In the genomic region with DNA sequence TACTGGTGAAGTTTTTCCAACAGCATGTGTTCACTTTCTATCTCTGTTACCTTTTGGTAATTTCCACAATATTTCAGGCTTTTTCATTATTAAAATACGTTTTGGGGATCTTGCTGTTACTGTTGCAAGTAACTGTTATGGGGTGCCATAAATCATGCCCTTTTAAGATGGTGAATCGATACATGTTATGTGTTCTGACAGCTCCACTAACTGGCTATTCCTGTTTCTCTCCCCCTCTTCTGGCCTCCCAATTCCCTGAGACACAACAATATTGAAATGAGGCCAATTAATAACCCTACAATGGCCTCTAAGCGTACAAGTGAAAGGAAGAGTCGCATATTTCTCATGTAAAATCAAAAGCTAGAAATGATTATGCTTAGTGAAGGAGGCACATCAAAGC, we compare ENCODE assay signal across 25 cellular contexts. TPM values are rescaled to one million over a fixed set of nuclear protein-coding genes. Genes with fewer than 3 reads are reported as not detected.
DNase-seq lines count a peak whose midpoint lies in the region; ATAC-seq and TF ChIP-seq lines count a peak whose summit lies in the region.
"Had no signal": no experiment of that assay in that cellular context is flagged by ENCODE, and none has a peak within 500 bp of the region (broad histone marks: within the 10 kb centered on the region; RNA-seq: fewer than 3 reads in every experiment).

No MANE protein-coding gene starts in this region.

- peaks cover 82% of the 10 kb centered on the region for H3K36me3 ChIP-seq in OCI-LY7 (ENCODE audit: insufficient read depth, low read length)

- H4K20me1 ChIP-seq in OCI-LY7 (ENCODE audit: insufficient read depth, low read length): no peaks in the 10 kb centered on the region

- POLR2A ChIA-PET in OCI-LY7 (lab: Charles Lee): interaction anchor here (0.5 kb wide), 1 partner anchor 44 kb away, joined by 3 read pairs; no protein-coding TSS in a partner anchor

- H3K4me3 ChIP-seq in OCI-LY7 (ENCODE audit: low read depth, low read length, poor library complexity, severe bottlenecking): no peak overlapping the region
- H3K4me3 ChIP-seq: A549; BLaER1 treated with 17β-estradiol and CSF1 and Interleukin-3, amounts not matched to agents 10 nM and 100 nM; GM12878; GM23248 had no signal

- no peaks in the 10 kb centered on the region for H3K4me1 ChIP-seq in OCI-LY7 (ENCODE audit: insufficient read depth, low read length, poor library complexity, severe bottlenecking)
- H3K4me1 ChIP-seq: BE2C; BLaER1 treated with 17β-estradiol and CSF1 and Interleukin-3, amounts not matched to agents 10 nM and 100 nM had no signal

- TF ChIP-seq CTCF in OCI-LY7 (conservative IDR thresholded peaks at IDR 0.05; ENCODE audit: low read length) (no peak), mesothelial cell of epicardium (IDR thresholded peaks at IDR 0.05; ENCODE audit: unreplicated experiment) (no peak)

- intact Hi-C loops in activated CD4-positive, alpha-beta T cell treated with anti-CD3 and anti-CD28 coated beads, Interleukin-2, amount 10 ng/mL, durations not matched to agents 24 days and 14 days (cut with micrococcal nuclease): no loop called here
- intact Hi-C loops in OCI-LY7 (cut with micrococcal nuclease; ENCODE audit: unreplicated experiment): no loop called here
- intact Hi-C loops in activated T-helper 1 cell treated with anti-CD3 and anti-CD28 coated beads, Interleukin-12 subunit alpha, Interleukin-12 subunit beta, Interleukin-2, Interleukin-4 antibody, amounts not matched to agents 30 ng/mL and 10 ng/mL and 1 ng/mL, durations not matched to agents 14 hours and 24 hours and 36 hours (cut with micrococcal nuclease): no loop called here

- peaks cover 25% of the 10 kb centered on the region for H3K79me2 ChIP-seq in OCI-LY7 (ENCODE audit: insufficient read depth, low read depth, low read length)

- H2AFZ ChIP-seq in OCI-LY7 (ENCODE audit: low read length): no peak overlapping the region
- H2AFZ ChIP-seq: GM23248 had no signal

- no peak overlapping the region for H3K4me3 Mint-ChIP-seq in activated CD4-positive, alpha-beta T cell treated with anti-CD3 and anti-CD28 coated beads, Interleukin-2, amount 10 ng/mL, durations not matched to agents 24 days and 14 days
- no peak overlapping the region for H3K4me3 Mint-ChIP-seq in mesothelial cell of epicardium
- H3K4me3 Mint-ChIP-seq in stimulated activated effector memory CD8-positive, alpha-beta T cell treated with anti-CD3 and anti-CD28 coated beads, Interleukin-12 subunit alpha, Interleukin-12 subunit beta, amount 100 ng/mL, for 72 hours: no peak overlapping the region
- no peak overlapping the region for H3K4me3 Mint-ChIP-seq in activated T-helper 1 cell treated with anti-CD3 and anti-CD28 coated beads, Interleukin-12 subunit alpha, Interleukin-12 subunit beta, Interleukin-2, Interleukin-4 antibody, amounts not matched to agents 30 ng/mL and 10 ng/mL and 1 ng/mL, durations not matched to agents 14 hours and 24 hours and 36 hours
- H3K4me3 Mint-ChIP-seq: CD14-positive monocyte; CD4-positive, alpha-beta T cell; CD8-positive, alpha-beta memory T cell had no signal

- peaks cover 19% of the 10 kb centered on the region for H3K4me1 Mint-ChIP-seq in activated CD4-positive, alpha-beta T cell treated with anti-CD3 and anti-CD28 coated beads, Interleukin-2, amount 10 ng/mL, durations not matched to agents 24 days and 14 days
- peaks cover 28% of the 10 kb centered on the region for H3K4me1 Mint-ChIP-seq in mesothelial cell of epicardium
- H3K4me1 Mint-ChIP-seq in stimulated activated effector memory CD8-positive, alpha-beta T cell treated with anti-CD3 and anti-CD28 coated beads, Interleukin-12 subunit alpha, Interleukin-12 subunit beta, amount 100 ng/mL, for 72 hours: no peaks in the 10 kb centered on the region
- peaks cover 6% of the 10 kb centered on the region for H3K4me1 Mint-ChIP-seq in activated T-helper 1 cell treated with anti-CD3 and anti-CD28 coated beads, Interleukin-12 subunit alpha, Interleukin-12 subunit beta, Interleukin-2, Interleukin-4 antibody, amounts not matched to agents 30 ng/mL and 10 ng/mL and 1 ng/mL, durations not matched to agents 14 hours and 24 hours and 36 hours (ENCODE audit: low read depth)
- H3K4me1 Mint-ChIP-seq: CD14-positive monocyte had no signal

- no peak overlapping the region for H3K27ac ChIP-seq in OCI-LY7 (ENCODE audit: low read depth, low read length, poor library complexity, severe bottlenecking)
- H3K27ac ChIP-seq: A549; BLaER1 treated with 17β-estradiol and CSF1 and Interleukin-3, amounts not matched to agents 10 nM and 100 nM; GM23248 had no signal

- no peaks in the 10 kb centered on the region for H3K27me3 Mint-ChIP-seq in activated CD4-positive, alpha-beta T cell treated with anti-CD3 and anti-CD28 coated beads, Interleukin-2, amount 10 ng/mL, durations not matched to agents 24 days and 14 days
- H3K27me3 Mint-ChIP-seq in mesothelial cell of epicardium (ENCODE audit: low read depth): no peaks in the 10 kb centered on the region
- no peaks in the 10 kb centered on the region for H3K27me3 Mint-ChIP-seq in activated T-helper 1 cell treated with anti-CD3 and anti-CD28 coated beads, Interleukin-12 subunit alpha, Interleukin-12 subunit beta, Interleukin-2, Interleukin-4 antibody, amounts not matched to agents 30 ng/mL and 10 ng/mL and 1 ng/mL, durations not matched to agents 14 hours and 24 hours and 36 hours (ENCODE audit: insufficient read depth)
- H3K27me3 Mint-ChIP-seq: CD4-positive, alpha-beta T cell; CD8-positive, alpha-beta memory T cell had no signal

- BruUV-seq in OCI-LY7 (replicated peaks; lab: Mats Ljungman, UMichigan): TSS peak; percentile 0

- H3K4me2 ChIP-seq in OCI-LY7 (ENCODE audit: low read length): no peak overlapping the region
- H3K4me2 ChIP-seq: A549; BLaER1 treated with 17β-estradiol and CSF1 and Interleukin-3, amounts not matched to agents 10 nM and 100 nM had no signal

- H3K9me3 Mint-ChIP-seq in activated CD4-positive, alpha-beta T cell treated with anti-CD3 and anti-CD28 coated beads, Interleukin-2, amount 10 ng/mL, durations not matched to agents 24 days and 14 days: peaks cover 3% of the 10 kb centered on the region
- peaks cover 10% of the 10 kb centered on the region for H3K9me3 Mint-ChIP-seq in mesothelial cell of epicardium
- H3K9me3 Mint-ChIP-seq in stimulated activated effector memory CD8-positive, alpha-beta T cell treated with anti-CD3 and anti-CD28 coated beads, Interleukin-12 subunit alpha, Interleukin-12 subunit beta, amount 100 ng/mL, for 72 hours: no peaks in the 10 kb centered on the region
- H3K9me3 Mint-ChIP-seq in activated T-helper 1 cell treated with anti-CD3 and anti-CD28 coated beads, Interleukin-12 subunit alpha, Interleukin-12 subunit beta, Interleukin-2, Interleukin-4 antibody, amounts not matched to agents 30 ng/mL and 10 ng/mL and 1 ng/mL, durations not matched to agents 14 hours and 24 hours and 36 hours: no peaks in the 10 kb centered on the region
- H3K9me3 Mint-ChIP-seq: CD4-positive, alpha-beta T cell; CD8-positive, alpha-beta memory T cell had no signal

- H3K27ac Mint-ChIP-seq in activated CD4-positive, alpha-beta T cell treated with anti-CD3 and anti-CD28 coated beads, Interleukin-2, amount 10 ng/mL, durations not matched to agents 24 days and 14 days: peak overlapping the region; percentile 29
- peak overlapping the region; percentile 57 for H3K27ac Mint-ChIP-seq in mesothelial cell of epicardium
- H3K27ac Mint-ChIP-seq in stimulated activated effector memory CD8-positive, alpha-beta T cell treated with anti-CD3 and anti-CD28 coated beads, Interleukin-12 subunit alpha, Interleukin-12 subunit beta, amount 100 ng/mL, for 72 hours: peak overlapping the region; percentile 26
- no peak overlapping the region for H3K27ac Mint-ChIP-seq in activated T-helper 1 cell treated with anti-CD3 and anti-CD28 coated beads, Interleukin-12 subunit alpha, Interleukin-12 subunit beta, Interleukin-2, Interleukin-4 antibody, amounts not matched to agents 30 ng/mL and 10 ng/mL and 1 ng/mL, durations not matched to agents 14 hours and 24 hours and 36 hours
- H3K27ac Mint-ChIP-seq: CD4-positive, alpha-beta T cell; CD8-positive, alpha-beta memory T cell had no signal

- H3K9me2 ChIP-seq in OCI-LY7 (ENCODE audit: insufficient read depth, low read length): no peaks in the 10 kb centered on the region

- no peak for ATAC-seq in stimulated activated effector memory CD8-positive, alpha-beta T cell treated with anti-CD3 and anti-CD28 coated beads, Interleukin-12 subunit alpha, Interleukin-12 subunit beta, amount 100 ng/mL, for 72 hours
- no peak for ATAC-seq in HG03442 (IDR thresholded peaks at IDR 0.05; ENCODE audit: unreplicated experiment)
- ATAC-seq: A549, GM12878 had no signal

- CTCF ChIA-PET in OCI-LY7 (lab: Charles Lee; ENCODE audit: unreplicated experiment): no interaction called here

- DNase-seq in activated CD4-positive, alpha-beta T cell treated with anti-CD3 and anti-CD28 coated beads, Interleukin-2, amount 10 ng/mL, durations not matched to agents 24 days and 14 days: no peak
- DNase-seq in activated CD4-positive, alpha-beta T cell treated with anti-CD3 and anti-CD28 coated beads for 48 hours: no peak
- DNase-seq in OCI-LY7 (ENCODE audit: low spot score) (no peak), mesothelial cell of epicardium (ENCODE audit: low spot score in 2 of 2, unreplicated experiment in 2 of 2) (no peak), NCI-H510A treated with DMSO at 0.1 percent for 48 hours (lab: John Stamatoyannopoulos, UW) (no peak)
- no peak for DNase-seq in stimulated activated effector memory CD8-positive, alpha-beta T cell treated with anti-CD3 and anti-CD28 coated beads, Interleukin-12 subunit alpha, Interleukin-12 subunit beta, amount 100 ng/mL, for 72 hours (ENCODE audit: low spot score in 2 of 2)
- DNase-seq in activated T-helper 1 cell treated with anti-CD3 and anti-CD28 coated beads, Interleukin-12 subunit alpha, Interleukin-12 subunit beta, Interleukin-2, Interleukin-4 antibody, amounts not matched to agents 30 ng/mL and 10 ng/mL and 1 ng/mL, durations not matched to agents 14 hours and 24 hours and 36 hours (ENCODE audit: low spot score): no peak
- DNase-seq: 8988T; ACHN; AML-193; BE2C; CD4-positive, alpha-beta T cell; CD8-positive, alpha-beta memory T cell; DMS 273 treated with DMSO at 0.1 percent for 48 hours; DMS79; EL; GDM1; GM23248; H7; HCEC 1CT had no signal

- no peaks in the 10 kb centered on the region for H3K9me3 ChIP-seq in OCI-LY7 (ENCODE audit: low read length)
- H3K9me3 ChIP-seq: A549, BE2C had no signal

- peaks cover 72% of the 10 kb centered on the region for H3K36me3 Mint-ChIP-seq in activated CD4-positive, alpha-beta T cell treated with anti-CD3 and anti-CD28 coated beads, Interleukin-2, amount 10 ng/mL, durations not matched to agents 24 days and 14 days (ENCODE audit: low read depth)
- peaks cover 51% of the 10 kb centered on the region for H3K36me3 Mint-ChIP-seq in mesothelial cell of epicardium
- peaks cover 59% of the 10 kb centered on the region for H3K36me3 Mint-ChIP-seq in stimulated activated effector memory CD8-positive, alpha-beta T cell treated with anti-CD3 and anti-CD28 coated beads, Interleukin-12 subunit alpha, Interleukin-12 subunit beta, amount 100 ng/mL, for 72 hours
- H3K36me3 Mint-ChIP-seq in activated T-helper 1 cell treated with anti-CD3 and anti-CD28 coated beads, Interleukin-12 subunit alpha, Interleukin-12 subunit beta, Interleukin-2, Interleukin-4 antibody, amounts not matched to agents 30 ng/mL and 10 ng/mL and 1 ng/mL, durations not matched to agents 14 hours and 24 hours and 36 hours (ENCODE audit: low read depth): peaks cover 59% of the 10 kb centered on the region

RNA-seq across cellular contexts. Expression of a gene that starts 13.1 kb away (rescaled TPM):
- 21.0 and 21.1 TPM in 2 replicates for total RNA-seq in activated CD4-positive, alpha-beta T cell treated with anti-CD3 and anti-CD28 coated beads, Interleukin-2, amount 10 ng/mL, durations not matched to agents 24 days and 14 days
- 15.4 and 17.1 TPM in 2 replicates for total RNA-seq in OCI-LY7 (2014; rRNA removed; shearing (Covaris generic))
- total RNA-seq in OCI-LY7 (2022) (26.3 and 28.3 TPM in 2 replicates), mesothelial cell of epicardium (17.8 to 18.7 TPM (median 18.4 TPM) in 3 replicates)
- 20.2 and 20.7 TPM in 2 replicates for total RNA-seq in activated T-helper 1 cell treated with anti-CD3 and anti-CD28 coated beads, Interleukin-12 subunit alpha, Interleukin-12 subunit beta, Interleukin-2, Interleukin-4 antibody, amounts not matched to agents 30 ng/mL and 10 ng/mL and 1 ng/mL, durations not matched to agents 14 hours and 24 hours and 36 hours

RNA-seq across cellular contexts. Expression of a gene that starts 13.4 kb away (rescaled TPM):
- 66.5 and 73.4 TPM in 2 replicates for total RNA-seq in activated CD4-positive, alpha-beta T cell treated with anti-CD3 and anti-CD28 coated beads, Interleukin-2, amount 10 ng/mL, durations not matched to agents 24 days and 14 days
- total RNA-seq in OCI-LY7 (2014; rRNA removed; shearing (Covaris generic)): 99.9 and 115 TPM in 2 replicates
- 164 and 168 TPM in 2 replicates for total RNA-seq in OCI-LY7 (2022)
- total RNA-seq in mesothelial cell of epicardium: 29.2 to 30.9 TPM (median 29.4 TPM) in 3 replicates
- 55.9 and 60.3 TPM in 2 replicates for total RNA-seq in activated T-helper 1 cell treated with anti-CD3 and anti-CD28 coated beads, Interleukin-12 subunit alpha, Interleukin-12 subunit beta, Interleukin-2, Interleukin-4 antibody, amounts not matched to agents 30 ng/mL and 10 ng/mL and 1 ng/mL, durations not matched to agents 14 hours and 24 hours and 36 hours
